In the genomic region with DNA sequence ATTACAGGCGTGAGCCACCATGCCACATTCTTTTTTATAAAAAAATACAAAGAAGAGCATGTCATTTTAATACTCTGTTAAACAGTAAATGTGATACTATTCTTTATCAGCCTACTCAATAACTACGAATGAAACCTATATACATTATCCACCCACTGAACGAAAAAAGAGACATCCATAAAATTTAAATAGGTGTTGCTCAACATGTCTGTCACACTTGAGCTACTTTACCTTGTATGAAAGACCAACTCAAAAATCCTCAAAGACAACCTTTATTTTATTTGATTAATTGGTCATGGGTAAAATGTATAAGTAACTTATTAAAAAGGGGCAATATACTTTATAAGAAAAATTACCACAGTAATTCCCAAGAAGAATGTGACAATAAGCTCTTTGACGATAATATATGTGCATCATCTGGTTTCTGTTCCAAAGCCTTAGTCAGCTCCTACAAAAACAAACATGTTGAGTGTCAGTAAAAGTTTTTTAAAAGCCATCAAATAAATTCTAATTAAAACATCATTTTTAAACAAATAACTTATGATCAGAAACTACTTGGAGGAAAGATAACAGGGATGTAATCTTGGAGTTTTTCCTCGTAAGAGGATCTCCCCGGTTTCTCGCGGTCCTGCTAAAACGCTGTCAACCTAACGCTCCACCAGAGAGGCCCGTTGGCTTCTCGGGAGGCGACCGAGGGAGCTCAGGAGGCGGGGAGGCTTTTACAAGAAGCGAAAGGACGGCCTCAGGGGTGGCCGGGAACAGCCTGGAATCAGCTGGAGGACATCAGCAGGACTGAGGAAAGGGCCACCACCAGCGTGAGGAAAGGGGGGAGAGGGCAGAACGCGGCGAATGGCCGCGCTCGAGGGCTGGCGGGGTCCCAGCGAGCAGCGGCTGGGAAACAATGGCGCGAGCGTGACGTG, we compare ENCODE assay signal across 8 cellular contexts. TPM values are rescaled to one million over a fixed set of nuclear protein-coding genes. Genes with fewer than 3 reads are reported as not detected.
A peak's percentile ranks its signal among the peaks of the same experiment; 100 is the strongest.
DNase-seq lines count a peak whose midpoint lies in the region; ATAC-seq and TF ChIP-seq lines count a peak whose summit lies in the region.

No MANE protein-coding gene starts in this region.

- TF ChIP-seq CTCF in A673 (conservative IDR thresholded peaks at IDR 0.05; ENCODE audit: low read depth, low read length): no peak
- no peak for TF ChIP-seq CTCF in sigmoid colon (IDR thresholded peaks at IDR 0.05)

- peak overlapping the region; percentile 92 for H3K27ac ChIP-seq in A673 (ENCODE audit: low read depth, low read length, poor library complexity, severe bottlenecking)
- H3K27ac ChIP-seq in sigmoid colon: peak overlapping the region; percentile 79 to 85 (median 82)

- peaks cover 7% of the 10 kb centered on the region for H3K27me3 Mint-ChIP-seq in central memory CD8-positive, alpha-beta T cell

- DNase-seq in A673 (ENCODE audit: low spot score) (peak; percentile 77), NCI-H1092 (lab: John Stamatoyannopoulos, UW) (peak; percentile 54), UCSD-AML1 (lab: John Stamatoyannopoulos, UW; ENCODE audit: unreplicated experiment) (peak; percentile 75), iPS-NIHi11 (ENCODE audit: low spot score) (peak; percentile 50), sigmoid colon (peak; percentile 79)
- peak in 1 of 2 donors; percentile 11 for DNase-seq in central memory CD8-positive, alpha-beta T cell (ENCODE audit: low spot score in 2 of 2)

- H3K27me3 ChIP-seq in A673 (replicated peaks; ENCODE audit: insufficient read depth, low read depth, low read length, poor library complexity) (no peaks in the 10 kb centered on the region), sigmoid colon (no peaks in the 10 kb centered on the region)

- peaks cover 3% of the 10 kb centered on the region for H3K36me3 Mint-ChIP-seq in central memory CD8-positive, alpha-beta T cell (ENCODE audit: insufficient read depth)

- no peaks in the 10 kb centered on the region for H3K9me3 ChIP-seq in A673 (ENCODE audit: low read depth, low read length, poor library complexity, severe bottlenecking)
- H3K9me3 ChIP-seq in sigmoid colon: no peaks in the 10 kb centered on the region

- H3K4me3 ChIP-seq in A673 (ENCODE audit: low read depth, low read length, poor library complexity, severe bottlenecking): peak overlapping the region; percentile 51
- H3K4me3 ChIP-seq in sigmoid colon: peak overlapping the region; percentile 49 to 62 (median 56)

- WGBS in sigmoid colon, 2 donors: 6 to 8% methylated on average over 32 of the region's 32 CpGs

- POLR2A ChIA-PET in A673 (lab: Charles Lee; ENCODE audit: low non-redundant PET): no interaction called here

- ATAC-seq in GM18505 (IDR thresholded peaks at IDR 0.05; ENCODE audit: unreplicated experiment) (peak; percentile 66), HG03175 (IDR thresholded peaks at IDR 0.05; ENCODE audit: unreplicated experiment) (no peak)
- peak; percentile 64 for ATAC-seq in central memory CD8-positive, alpha-beta T cell (replicated peaks; ENCODE audit: extremely low read depth, poor library complexity, severe bottlenecking)

- H3K4me1 Mint-ChIP-seq in central memory CD8-positive, alpha-beta T cell: peaks cover 4% of the 10 kb centered on the region

- BruUV-seq in A673 (replicated peaks; lab: Mats Ljungman, UMichigan): TSS peak; percentile 84

- H3K4me1 ChIP-seq in A673 (ENCODE audit: insufficient read depth, low read length, poor library complexity, severe bottlenecking): no peaks in the 10 kb centered on the region
- H3K4me1 ChIP-seq in sigmoid colon: peaks cover 0 to 3% (median 0%) of the 10 kb centered on the region in 4 donors

- TF ChIP-seq EP300 in sigmoid colon (IDR thresholded peaks at IDR 0.05): no peak

- peak overlapping the region; percentile 93 for H3K4me3 Mint-ChIP-seq in central memory CD8-positive, alpha-beta T cell

- peak overlapping the region; percentile 96 for H3K27ac Mint-ChIP-seq in central memory CD8-positive, alpha-beta T cell (ENCODE audit: low read depth)

- CTCF ChIA-PET in A673 (lab: Charles Lee): interaction anchor here (0.6 to 1.5 kb wide), 3 partner anchors 58 to 486 kb away, joined by 3 read pairs; a partner anchor contains a TSS

- no peaks in the 10 kb centered on the region for H3K9me3 Mint-ChIP-seq in central memory CD8-positive, alpha-beta T cell

- intact Hi-C loops in A673 (cut with micrococcal nuclease; ENCODE audit: unreplicated experiment) (no loop called here), sigmoid colon (cut with DNase I) (no loop called here)

- H3K36me3 ChIP-seq in A673 (ENCODE audit: insufficient read depth, low read length, poor library complexity, severe bottlenecking) (no peaks in the 10 kb centered on the region), sigmoid colon (no peaks in the 10 kb centered on the region)

- no peak for TF ChIP-seq POLR2A in GM18505 (IDR thresholded peaks at IDR 0.05; ENCODE audit: borderline replicate concordance, extremely low read depth, insufficient read depth, insufficient read length)
- no peak for TF ChIP-seq POLR2A in sigmoid colon (IDR thresholded peaks at IDR 0.05)

RNA-seq across cellular contexts. Expression of a gene that starts 13.5 kb away (rescaled TPM):
- total RNA-seq in A673 (2021) (not detected in 2 replicates), sigmoid colon (under 1 TPM in 1 of 4 donors, not detected in 3; under 0.01 TPM)
- under 1 TPM in 1 of 3 donors, not detected in 2; 0.60 TPM for polyA plus RNA-seq in sigmoid colon

RNA-seq across cellular contexts. Expression of a gene that starts 36.8 kb away (rescaled TPM):
- total RNA-seq in A673 (2021) (36.3 and 49.6 TPM in 2 replicates), sigmoid colon (10 to 100 TPM in 2 of 4 donors, 1 to 10 TPM in 2; 8.2 to 17.2 (median 10.3) TPM)
- polyA plus RNA-seq in sigmoid colon: 10 to 100 TPM in 1 of 3 donors, 1 to 10 TPM in 2; 5.5 to 23.6 (median 7.8) TPM
